Comparison of ENCODE assay signal across 8 cellular contexts in the genomic region with DNA sequence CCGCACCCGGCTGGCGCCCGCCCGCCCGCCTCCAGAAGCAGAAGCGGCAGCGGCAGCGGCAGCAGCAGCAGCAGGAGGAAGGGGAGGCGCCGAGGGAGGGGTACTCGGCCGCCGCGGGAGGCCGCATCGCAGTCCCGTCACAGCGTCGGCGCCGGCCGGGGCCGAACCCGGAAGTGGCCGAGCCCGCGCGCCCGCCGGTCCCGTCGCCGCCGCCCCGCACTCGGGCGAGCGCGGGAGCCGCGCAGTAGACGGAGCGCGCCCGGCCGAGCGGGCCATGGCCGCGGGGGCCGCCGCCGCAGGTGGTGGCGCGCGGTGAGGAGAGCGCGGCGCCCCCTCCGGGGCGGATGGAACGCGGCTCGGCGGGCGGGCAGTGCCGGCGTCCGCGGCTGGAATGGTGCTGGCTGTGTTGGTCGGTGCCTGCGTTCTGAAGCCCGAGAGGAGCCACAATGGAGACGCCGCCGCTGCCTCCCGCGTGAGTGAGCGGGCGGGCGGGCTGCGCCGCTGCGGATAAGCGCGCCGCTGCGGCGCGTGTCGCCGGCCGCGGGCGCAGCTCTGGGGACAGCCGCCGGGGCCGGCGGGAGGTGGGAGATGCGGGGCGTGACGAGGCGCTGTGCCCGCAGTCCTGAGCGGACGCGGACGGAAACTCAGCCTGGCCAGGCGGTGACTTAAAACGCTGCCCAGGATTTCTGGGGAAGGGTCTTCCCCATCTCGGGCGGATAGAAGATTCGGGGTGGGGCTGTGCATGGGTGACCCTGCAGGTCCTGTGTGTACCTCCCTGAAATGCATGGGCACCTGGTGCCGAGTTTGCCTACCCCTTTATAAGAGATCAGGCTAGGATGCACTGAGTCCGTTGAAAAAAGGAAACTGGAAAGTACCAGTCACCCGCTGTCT. TPM values are rescaled to one million over a fixed set of nuclear protein-coding genes. Genes with fewer than 3 reads are reported as not detected.
A peak's percentile ranks its signal among the peaks of the same experiment; 100 is the strongest.
DNase-seq lines count a peak whose midpoint lies in the region; ATAC-seq and TF ChIP-seq lines count a peak whose summit lies in the region.

A gene with protein sequence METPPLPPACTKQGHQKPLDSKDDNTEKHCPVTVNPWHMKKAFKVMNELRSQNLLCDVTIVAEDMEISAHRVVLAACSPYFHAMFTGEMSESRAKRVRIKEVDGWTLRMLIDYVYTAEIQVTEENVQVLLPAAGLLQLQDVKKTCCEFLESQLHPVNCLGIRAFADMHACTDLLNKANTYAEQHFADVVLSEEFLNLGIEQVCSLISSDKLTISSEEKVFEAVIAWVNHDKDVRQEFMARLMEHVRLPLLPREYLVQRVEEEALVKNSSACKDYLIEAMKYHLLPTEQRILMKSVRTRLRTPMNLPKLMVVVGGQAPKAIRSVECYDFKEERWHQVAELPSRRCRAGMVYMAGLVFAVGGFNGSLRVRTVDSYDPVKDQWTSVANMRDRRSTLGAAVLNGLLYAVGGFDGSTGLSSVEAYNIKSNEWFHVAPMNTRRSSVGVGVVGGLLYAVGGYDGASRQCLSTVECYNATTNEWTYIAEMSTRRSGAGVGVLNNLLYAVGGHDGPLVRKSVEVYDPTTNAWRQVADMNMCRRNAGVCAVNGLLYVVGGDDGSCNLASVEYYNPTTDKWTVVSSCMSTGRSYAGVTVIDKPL (plus strand): TSS at position 131 of the 891 bp plus-strand sequence. CDS start 316 bp downstream, at position 447.

- peak within 1 kb of the TSS; percentile 92 for H3K4me3 ChIP-seq in thoracic aorta

- CTCF ChIA-PET in activated naive CD4-positive, alpha-beta T cell treated with anti-CD3 and anti-CD28 coated beads for 36 hours (lab: Charles Lee) = interaction anchor here (1.0 to 1.3 kb wide), 2 partner anchors 12 to 77 kb away, joined by 3 to 4 read pairs; no protein-coding TSS in a partner anchor

- TF ChIP-seq CTCF in omental fat pad (IDR thresholded peaks at IDR 0.05) (no peak), thoracic aorta (IDR thresholded peaks at IDR 0.05) (no peak)

- DNase-seq in DMS53 treated with DMSO at 0.1 percent for 48 hours (lab: John Stamatoyannopoulos, UW; ENCODE audit: unreplicated experiment) (peak; percentile 54), HuH-7 (ENCODE audit: low spot score) (peak; percentile 74), SK-MEL-5 (ENCODE audit: low read depth, low spot score) (peak; percentile 74), germinal center (ENCODE audit: low spot score) (peak; percentile 86), omental fat pad (ENCODE audit: low spot score) (no peak), thoracic aorta (ENCODE audit: low spot score) (no peak)
- peak; percentile 69 for DNase-seq in activated naive CD4-positive, alpha-beta T cell treated with anti-CD3 and anti-CD28 coated beads for 36 hours

- H3K9me3 ChIP-seq in thoracic aorta = no peaks in the 10 kb centered on the region

- no peaks in the 10 kb centered on the region for H3K27me3 ChIP-seq in thoracic aorta (replicated peaks; ENCODE audit: insufficient read depth)

- H3K9me3 Mint-ChIP-seq in activated naive CD4-positive, alpha-beta T cell treated with anti-CD3 and anti-CD28 coated beads for 36 hours = no peaks in the 10 kb centered on the region

- peaks cover 3% of the 10 kb centered on the region for H3K36me3 Mint-ChIP-seq in activated naive CD4-positive, alpha-beta T cell treated with anti-CD3 and anti-CD28 coated beads for 36 hours (ENCODE audit: low read depth)

- in situ Hi-C loops in SK-MEL-5 (cut with HindIII; ENCODE audit: low pct_unique_long_range_greater_than_20kb, low sequenced_read_pairs) = no loop called here

- H3K4me1 ChIP-seq in thoracic aorta (ENCODE audit: control insufficient read depth in 1 of 2, low read depth in 2 of 2) = peaks cover 14% of the 10 kb centered on the region in 2 donors

- peak within 1 kb of the TSS; percentile 80 to 84 for H3K27ac ChIP-seq in thoracic aorta

- H3K4me1 Mint-ChIP-seq in activated naive CD4-positive, alpha-beta T cell treated with anti-CD3 and anti-CD28 coated beads for 36 hours (ENCODE audit: low read depth) = peaks cover 72% of the 10 kb centered on the region

- peak within 1 kb of the TSS; percentile 83 for H3K4me3 Mint-ChIP-seq in activated naive CD4-positive, alpha-beta T cell treated with anti-CD3 and anti-CD28 coated beads for 36 hours

- ATAC-seq in GM21447 (IDR thresholded peaks at IDR 0.05; ENCODE audit: unreplicated experiment) = peak; percentile 83
- peak; percentile 92 for ATAC-seq in omental fat pad (ENCODE audit: low FRiP score)
- peak; percentile 63 for ATAC-seq in thoracic aorta (ENCODE audit: insufficient number of reproducible peaks, low FRiP score, low read depth)

- H3K27ac Mint-ChIP-seq in activated naive CD4-positive, alpha-beta T cell treated with anti-CD3 and anti-CD28 coated beads for 36 hours = peak within 1 kb of the TSS; percentile 92

- H3K27me3 Mint-ChIP-seq in activated naive CD4-positive, alpha-beta T cell treated with anti-CD3 and anti-CD28 coated beads for 36 hours (ENCODE audit: low read depth) = no peaks in the 10 kb centered on the region

- H3K36me3 ChIP-seq in thoracic aorta = no peaks in the 10 kb centered on the region

- intact Hi-C loops in activated naive CD4-positive, alpha-beta T cell treated with anti-CD3 and anti-CD28 coated beads for 36 hours (cut with micrococcal nuclease) = loop anchor here (1.0 to 2.0 kb wide), 5 partner anchors 25 to 120 kb away; a partner anchor contains a TSS

RNA-seq across cellular contexts. Expression of the gene that starts here (rescaled TPM):
- total RNA-seq in SK-MEL-5 (2014; rRNA removed; shearing (Covaris generic)) = 13.8 and 17.4 TPM in 2 replicates
- 18.1 and 21.8 TPM in 2 replicates for polyA plus RNA-seq in SK-MEL-5 (2015; cell fraction: cytosol; rRNA removed)
- polyA plus RNA-seq in SK-MEL-5 (2015; cell fraction: nucleus; rRNA removed) = 26.7 and 27.4 TPM in 2 replicates
- total RNA-seq in activated naive CD4-positive, alpha-beta T cell treated with anti-CD3 and anti-CD28 coated beads for 36 hours = 10 to 100 TPM; 36.8 to 39.2 TPM
- total RNA-seq in omental fat pad (10 to 100 TPM; 23.1 to 42.6 (median 32.4) TPM), thoracic aorta (10 to 100 TPM; 13.5 to 48.2 TPM)

Comparison
In these comparisons a context has a peak if more than half of its experiments do, and no peak if none do; other contexts are left out.
1. DNase-seq: peak in DMS53 treated with DMSO at 0.1 percent for 48 hours (single experiment), HuH-7 (single experiment), SK-MEL-5 (single experiment), activated naive CD4-positive, alpha-beta T cell treated with anti-CD3 and anti-CD28 coated beads for 36 hours (single experiment) and germinal center (single experiment); none in omental fat pad (single experiment) and thoracic aorta (single experiment).
2. Peak in every context shown above with its lines, with median percentiles within 50 percentile points of each other: ATAC-seq.